Comparison of ENCODE assay signal across 9 cellular contexts in the genomic region with DNA sequence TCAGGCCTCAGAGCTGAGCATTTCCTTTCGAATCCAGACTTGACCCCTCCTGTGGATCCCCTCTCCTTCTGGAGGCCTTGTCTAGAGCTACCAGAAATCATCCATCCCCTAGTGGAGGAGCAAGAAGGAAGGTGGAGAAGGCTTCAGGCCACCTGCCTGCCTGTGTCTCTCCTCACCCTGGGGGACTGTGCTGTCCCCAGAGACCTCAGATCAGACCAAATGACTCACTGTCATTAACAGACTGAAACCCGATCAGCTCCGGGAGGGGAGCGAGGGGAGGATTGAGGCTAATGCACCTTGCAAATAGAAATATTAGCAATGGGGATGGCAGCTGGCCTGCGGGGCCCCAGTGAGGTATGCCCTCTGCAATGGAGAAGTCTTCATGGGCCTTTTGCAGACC. TPM values are rescaled to one million over a fixed set of nuclear protein-coding genes. Genes with fewer than 3 reads are reported as not detected.
DNase-seq lines count a peak whose midpoint lies in the region; ATAC-seq, FAIRE-seq and TF ChIP-seq lines count a peak whose summit lies in the region.
"Had no signal": no experiment of that assay in that cellular context is flagged by ENCODE, and none has a peak within 500 bp of the region (broad histone marks: within the 10 kb centered on the region; RNA-seq: fewer than 3 reads in every experiment).

No MANE protein-coding gene starts in this region.

- intact Hi-C loops in HepG2 (cut with micrococcal nuclease; ENCODE audit: unreplicated experiment), result no loop called here

- H3K79me2 ChIP-seq in Karpas-422 (ENCODE audit: low read length), result no peaks in the 10 kb centered on the region
- no peaks in the 10 kb centered on the region for H3K79me2 ChIP-seq in HepG2 (ENCODE audit: insufficient read depth, low read length)

- peak overlapping the region; percentile 96 for H3K9ac ChIP-seq in Karpas-422 (ENCODE audit: low read length)
- H3K9ac ChIP-seq in HepG2 (ENCODE audit: insufficient read depth, low read depth, low read length), result no peak overlapping the region

- H3K4me1 ChIP-seq in Karpas-422 (ENCODE audit: low read length) (peaks cover 100% of the 10 kb centered on the region), HepG2 (ENCODE audit: insufficient read depth, low read length) (peaks cover 17% of the 10 kb centered on the region)

- no peaks in the 10 kb centered on the region for H3K36me3 Mint-ChIP-seq in nephron (ENCODE audit: low read depth)
- H3K36me3 Mint-ChIP-seq: activated CD8-positive, alpha-beta memory T cell treated with anti-CD3 and anti-CD28 coated beads, Interleukin-2, amount 10 ng/mL, durations not matched to agents 7 days and 5 days had no signal

- H3K4me3 Mint-ChIP-seq in nephron, result peak overlapping the region; percentile 37 to 94 (median 78)
- H3K4me3 Mint-ChIP-seq: activated CD8-positive, alpha-beta memory T cell treated with anti-CD3 and anti-CD28 coated beads, Interleukin-2, amount 10 ng/mL, durations not matched to agents 7 days and 5 days had no signal

- H3K27me3 ChIP-seq in H7 (ENCODE audit: control insufficient read depth, insufficient read depth, low read length) (no peaks in the 10 kb centered on the region), Karpas-422 (ENCODE audit: low read length) (no peaks in the 10 kb centered on the region), HepG2 (ENCODE audit: control insufficient read depth in 1 of 2, insufficient read depth in 2 of 2, low read length in 2 of 2) (peaks cover 2 to 13% of the 10 kb centered on the region in 2 experiments; a peak in 3 of 5 replicates)

- no peaks in the 10 kb centered on the region for H3K9me3 ChIP-seq in Karpas-422 (ENCODE audit: low read length)
- H3K9me3 ChIP-seq in HepG2 (ENCODE audit: low read length), result no peaks in the 10 kb centered on the region

- H3K9me3 Mint-ChIP-seq in nephron, result no peaks in the 10 kb centered on the region

- TF ChIP-seq EP300 in HepG2 (IDR thresholded peaks at IDR 0.05; ENCODE audit: low read depth in 2 of 2, low read length in 2 of 2) (no peak), HepG2 (CRISPR knock-in tag; IDR thresholded peaks at IDR 0.05; ENCODE audit: borderline replicate concordance) (no peak)

- DNase-seq in H7 (peak; percentile 36), Karpas-422 (peak; percentile 98), HT-29 (ENCODE audit: low spot score) (no peak), HepG2 (ENCODE audit: low spot score) (no peak), hepatic stellate cell (ENCODE audit: low spot score) (no peak)
- DNase-seq: activated CD8-positive, alpha-beta memory T cell treated with anti-CD3 and anti-CD28 coated beads, Interleukin-2, amount 10 ng/mL, durations not matched to agents 7 days and 5 days had no signal

- H2AFZ ChIP-seq in Karpas-422 (ENCODE audit: low read length) (no peak overlapping the region), HepG2 (ENCODE audit: low read length) (no peak overlapping the region)

- WGBS in HepG2 (ENCODE audit: low lambda C conversion rate), result 0% methylated on average over 5 of the region's 5 CpGs

- no peak for TF ChIP-seq RAD21 in HepG2 (CRISPR knock-in tag; IDR thresholded peaks at IDR 0.05)

- H3K27me3 Mint-ChIP-seq in nephron (ENCODE audit: low read depth), result peaks cover 11% of the 10 kb centered on the region

- H3K4me3 ChIP-seq in H7 (ENCODE audit: insufficient read depth, low read depth, low read length) (no peak overlapping the region), Karpas-422 (ENCODE audit: low read length) (peak overlapping the region; percentile 75), HepG2 (replicated peaks in 1 of 3; ENCODE audit: insufficient read depth in 1 of 3, low read depth in 2 of 3, low read length in 3 of 3) (no peak overlapping the region)

- POLR2A ChIA-PET in HepG2 (lab: Yijun Ruan, JAX), result no interaction called here

- H3K4me2 ChIP-seq in Karpas-422 (ENCODE audit: low read depth, low read length, poor library complexity, severe bottlenecking) (peak overlapping the region; percentile 89), HepG2 (ENCODE audit: low read depth, low read length) (no peak overlapping the region)

- H3K9me2 ChIP-seq in Karpas-422 (replicated peaks; ENCODE audit: insufficient read depth, low read length), result no peaks in the 10 kb centered on the region

- H3K36me3 ChIP-seq in H7 (replicated peaks; ENCODE audit: control insufficient read depth, insufficient read depth, low read length) (no peaks in the 10 kb centered on the region), Karpas-422 (ENCODE audit: insufficient read depth, low read length) (peaks cover 44% of the 10 kb centered on the region), HepG2 (replicated peaks in 1 of 2; ENCODE audit: control insufficient read depth in 1 of 2, insufficient read depth in 2 of 2, low read length in 2 of 2) (no peaks in the 10 kb centered on the region)

- H4K20me1 ChIP-seq in Karpas-422 (ENCODE audit: insufficient read depth, low read depth, low read length) (peaks cover 10% of the 10 kb centered on the region; the same call in 1 of the 2 replicates), HepG2 (ENCODE audit: insufficient read depth, low read length) (0 out of 2 replicates have a peak, but pooled peaks cover 4% of the 10 kb centered on the region)

- BruUV-seq in HepG2 (replicated peaks; lab: Mats Ljungman, UMichigan), result no TSS peak

- no peak for FAIRE-seq in HepG2 (lab: Jason Lieb, UNC)

- H3K27ac Mint-ChIP-seq in nephron, result peak overlapping the region; percentile 35 to 70 (median 64)
- H3K27ac Mint-ChIP-seq: activated CD8-positive, alpha-beta memory T cell treated with anti-CD3 and anti-CD28 coated beads, Interleukin-2, amount 10 ng/mL, durations not matched to agents 7 days and 5 days had no signal

- no peak for TF ChIP-seq CTCF in nephron (IDR thresholded peaks at IDR 0.05; ENCODE audit: unreplicated experiment in 3 of 3)
- no peak for TF ChIP-seq CTCF in HepG2 (CRISPR knock-in tag; IDR thresholded peaks at IDR 0.05)

- H3K27ac ChIP-seq in Karpas-422 (ENCODE audit: low read length) (peak overlapping the region; percentile 99), HepG2 (ENCODE audit: extremely low read length, insufficient read depth, low read length) (no peak overlapping the region)

- ATAC-seq in GM18867 (IDR thresholded peaks at IDR 0.05; ENCODE audit: unreplicated experiment) (peak; percentile 85), HepG2 (no peak)
- ATAC-seq: activated CD8-positive, alpha-beta memory T cell treated with anti-CD3 and anti-CD28 coated beads, Interleukin-2, amount 10 ng/mL, durations not matched to agents 7 days and 5 days had no signal

- CTCF ChIA-PET in HepG2 (lab: Yijun Ruan, JAX; ENCODE audit: low intra/inter-chr PET ratio, low total read pairs), result no interaction called here

- H3K4me1 Mint-ChIP-seq in nephron, result peaks cover 50% of the 10 kb centered on the region
- H3K4me1 Mint-ChIP-seq: activated CD8-positive, alpha-beta memory T cell treated with anti-CD3 and anti-CD28 coated beads, Interleukin-2, amount 10 ng/mL, durations not matched to agents 7 days and 5 days had no signal

- in situ Hi-C loops in HepG2 (cut with HindIII; ENCODE audit: extremely low pct_ligation_motif_present, low pct_unique_long_range_greater_than_20kb), result loop anchor here (5.0 kb wide), 1 partner anchor 56 kb away; no protein-coding TSS in a partner anchor

- TF ChIP-seq POLR2A in HepG2 (IDR thresholded peaks at IDR 0.05; ENCODE audit: insufficient read depth in 1 of 2, low read depth in 2 of 2, low read length in 2 of 2), result no peak

RNA-seq across cellular contexts. Expression of gene MYBPH, which starts 2.1 kb away (rescaled TPM):
- total RNA-seq in H7 (2014; rRNA removed; shearing (Covaris generic)), result not detected in 2 replicates
- total RNA-seq in Karpas-422 (2014; rRNA removed; shearing (Covaris generic); ENCODE audit: low replicate concordance), result 52.4 and 62.2 TPM in 2 replicates
- not detected in 2 replicates for total RNA-seq in HT-29 (2014; rRNA removed; shearing (Covaris generic))
- total RNA-seq in HepG2 (2016; rRNA removed; fragmentation: Illumina TruSeq; extraction: Trizol), result not detected in 2 replicates
- not detected in 2 replicates for total RNA-seq in HepG2 (2016; cell fraction: cytosol; rRNA removed; fragmentation: Illumina TruSeq; extraction: Trizol; ENCODE audit: low read depth)
- total RNA-seq in HepG2 (2016; cell fraction: insoluble cytoplasmic fraction; rRNA removed; fragmentation: Illumina TruSeq; extraction: Trizol), result not detected in 2 replicates
- not detected in 2 replicates for total RNA-seq in HepG2 (2016; cell fraction: membrane; rRNA removed; fragmentation: Illumina TruSeq; extraction: Trizol)
- not detected in 2 replicates for total RNA-seq in HepG2 (2016; cell fraction: nucleus; rRNA removed; fragmentation: Illumina TruSeq; extraction: Trizol)
- 0.04 TPM in 1 of 2 replicates, not detected in the other for polyA plus RNA-seq in HepG2 (2011; rRNA removed)
- not detected in 2 replicates for polyA plus RNA-seq in HepG2 (2011; cell fraction: cytosol; rRNA removed)
- not detected in 2 replicates for polyA plus RNA-seq in HepG2 (2011; cell fraction: nucleus; rRNA removed)
- polyA plus RNA-seq in HepG2 (2012), result not detected in 2 replicates
- not detected in 2 replicates for polyA plus RNA-seq in HepG2 (2016; cell fraction: cytosol; fragmentation: Illumina TruSeq; extraction: Trizol; ENCODE audit: low read depth)
- polyA plus RNA-seq in HepG2 (2016; cell fraction: insoluble cytoplasmic fraction; fragmentation: Illumina TruSeq; extraction: Trizol; ENCODE audit: low read depth), result not detected in 2 replicates
- not detected in 2 replicates for polyA plus RNA-seq in HepG2 (2016; cell fraction: membrane; fragmentation: Illumina TruSeq; extraction: Trizol; ENCODE audit: low read depth)
- not detected in 2 replicates for polyA plus RNA-seq in HepG2 (2016; cell fraction: nucleus; fragmentation: Illumina TruSeq; extraction: Trizol; ENCODE audit: insufficient read depth, low read depth)
- polyA minus RNA-seq in HepG2 (2011; rRNA and poly(A)+ RNA removed; ENCODE audit: low replicate concordance), result not detected in 2 replicates
- not detected in 2 replicates for polyA minus RNA-seq in HepG2 (2011; cell fraction: cytosol; rRNA and poly(A)+ RNA removed)
- polyA minus RNA-seq in HepG2 (2011; cell fraction: nucleus; rRNA and poly(A)+ RNA removed), result not detected in 2 replicates
- total RNA-seq: activated CD8-positive, alpha-beta memory T cell treated with anti-CD3 and anti-CD28 coated beads, Interleukin-2, amount 10 ng/mL, durations not matched to agents 7 days and 5 days; kidney epithelial cell had no signal

RNA-seq across cellular contexts. Expression of gene CHI3L1, which starts 12.9 kb away (rescaled TPM):
- total RNA-seq in H7 (2014; rRNA removed; shearing (Covaris generic)), result 0.37 and 0.42 TPM in 2 replicates
- total RNA-seq in Karpas-422 (2014; rRNA removed; shearing (Covaris generic); ENCODE audit: low replicate concordance), result 5.4 and 10.1 TPM in 2 replicates
- not detected in 2 replicates for total RNA-seq in HT-29 (2014; rRNA removed; shearing (Covaris generic))
- total RNA-seq in HepG2 (2016; rRNA removed; fragmentation: Illumina TruSeq; extraction: Trizol), result 0.13 TPM in 1 of 2 replicates, not detected in the other
- not detected in 2 replicates for total RNA-seq in HepG2 (2016; cell fraction: cytosol; rRNA removed; fragmentation: Illumina TruSeq; extraction: Trizol; ENCODE audit: low read depth)
- 0.17 TPM in 1 of 2 replicates, not detected in the other for total RNA-seq in HepG2 (2016; cell fraction: insoluble cytoplasmic fraction; rRNA removed; fragmentation: Illumina TruSeq; extraction: Trizol)
- not detected in 2 replicates for total RNA-seq in HepG2 (2016; cell fraction: membrane; rRNA removed; fragmentation: Illumina TruSeq; extraction: Trizol)
- not detected in 2 replicates for total RNA-seq in HepG2 (2016; cell fraction: nucleus; rRNA removed; fragmentation: Illumina TruSeq; extraction: Trizol)
- 0.09 and 0.17 TPM in 2 replicates for polyA plus RNA-seq in HepG2 (2011; rRNA removed)
- 0.13 TPM in 2 replicates for polyA plus RNA-seq in HepG2 (2011; cell fraction: cytosol; rRNA removed)
- polyA plus RNA-seq in HepG2 (2011; cell fraction: nucleus; rRNA removed), result 0.12 and 0.35 TPM in 2 replicates
- not detected in 2 replicates for polyA plus RNA-seq in HepG2 (2012)
- not detected in 2 replicates for polyA plus RNA-seq in HepG2 (2016; cell fraction: cytosol; fragmentation: Illumina TruSeq; extraction: Trizol; ENCODE audit: low read depth)
- not detected in 2 replicates for polyA plus RNA-seq in HepG2 (2016; cell fraction: insoluble cytoplasmic fraction; fragmentation: Illumina TruSeq; extraction: Trizol; ENCODE audit: low read depth)
- polyA plus RNA-seq in HepG2 (2016; cell fraction: membrane; fragmentation: Illumina TruSeq; extraction: Trizol; ENCODE audit: low read depth), result not detected in 2 replicates
- polyA plus RNA-seq in HepG2 (2016; cell fraction: nucleus; fragmentation: Illumina TruSeq; extraction: Trizol; ENCODE audit: insufficient read depth, low read depth), result 0.41 TPM in 1 of 2 replicates, not detected in the other
- not detected in 2 replicates for polyA minus RNA-seq in HepG2 (2011; rRNA and poly(A)+ RNA removed; ENCODE audit: low replicate concordance)
- not detected in 2 replicates for polyA minus RNA-seq in HepG2 (2011; cell fraction: cytosol; rRNA and poly(A)+ RNA removed)
- not detected in 2 replicates for polyA minus RNA-seq in HepG2 (2011; cell fraction: nucleus; rRNA and poly(A)+ RNA removed)
- total RNA-seq: activated CD8-positive, alpha-beta memory T cell treated with anti-CD3 and anti-CD28 coated beads, Interleukin-2, amount 10 ng/mL, durations not matched to agents 7 days and 5 days had no signal

RNA-seq across cellular contexts. Expression of gene ADORA1, which starts 46.0 kb away (rescaled TPM):
- 3.5 and 5.7 TPM in 2 replicates for total RNA-seq in H7 (2014; rRNA removed; shearing (Covaris generic))
- not detected in 2 replicates for total RNA-seq in Karpas-422 (2014; rRNA removed; shearing (Covaris generic); ENCODE audit: low replicate concordance)
- 0.89 TPM in 1 of 2 replicates, not detected in the other for total RNA-seq in HT-29 (2014; rRNA removed; shearing (Covaris generic))
- total RNA-seq in HepG2 (2016; rRNA removed; fragmentation: Illumina TruSeq; extraction: Trizol), result 0.08 and 0.11 TPM in 2 replicates
- total RNA-seq in HepG2 (2016; cell fraction: cytosol; rRNA removed; fragmentation: Illumina TruSeq; extraction: Trizol; ENCODE audit: low read depth), result not detected in 2 replicates
- total RNA-seq in HepG2 (2016; cell fraction: insoluble cytoplasmic fraction; rRNA removed; fragmentation: Illumina TruSeq; extraction: Trizol), result 0.15 TPM in 1 of 2 replicates, not detected in the other
- total RNA-seq in HepG2 (2016; cell fraction: membrane; rRNA removed; fragmentation: Illumina TruSeq; extraction: Trizol), result 0.10 TPM in 1 of 2 replicates, not detected in the other
- 0.22 TPM in 1 of 2 replicates, not detected in the other for total RNA-seq in HepG2 (2016; cell fraction: nucleus; rRNA removed; fragmentation: Illumina TruSeq; extraction: Trizol)
- polyA plus RNA-seq in HepG2 (2011; rRNA removed), result not detected in 2 replicates
- not detected in 2 replicates for polyA plus RNA-seq in HepG2 (2011; cell fraction: cytosol; rRNA removed)
- polyA plus RNA-seq in HepG2 (2011; cell fraction: nucleus; rRNA removed), result not detected in 2 replicates
- polyA plus RNA-seq in HepG2 (2012), result not detected in 2 replicates
- polyA plus RNA-seq in HepG2 (2016; cell fraction: cytosol; fragmentation: Illumina TruSeq; extraction: Trizol; ENCODE audit: low read depth), result not detected in 2 replicates
- 0.11 TPM in 1 of 2 replicates, not detected in the other for polyA plus RNA-seq in HepG2 (2016; cell fraction: insoluble cytoplasmic fraction; fragmentation: Illumina TruSeq; extraction: Trizol; ENCODE audit: low read depth)
- polyA plus RNA-seq in HepG2 (2016; cell fraction: membrane; fragmentation: Illumina TruSeq; extraction: Trizol; ENCODE audit: low read depth), result not detected in 2 replicates
- polyA plus RNA-seq in HepG2 (2016; cell fraction: nucleus; fragmentation: Illumina TruSeq; extraction: Trizol; ENCODE audit: insufficient read depth, low read depth), result 0.17 TPM in 1 of 2 replicates, not detected in the other
- 0.72 TPM in 1 of 2 replicates, not detected in the other for polyA minus RNA-seq in HepG2 (2011; rRNA and poly(A)+ RNA removed; ENCODE audit: low replicate concordance)
- polyA minus RNA-seq in HepG2 (2011; cell fraction: cytosol; rRNA and poly(A)+ RNA removed), result not detected in 2 replicates
- polyA minus RNA-seq in HepG2 (2011; cell fraction: nucleus; rRNA and poly(A)+ RNA removed), result not detected in 2 replicates
- total RNA-seq: activated CD8-positive, alpha-beta memory T cell treated with anti-CD3 and anti-CD28 coated beads, Interleukin-2, amount 10 ng/mL, durations not matched to agents 7 days and 5 days had no signal

RNA-seq across cellular contexts. Expression of gene CHIT1, which starts 55.9 kb away (rescaled TPM):
- total RNA-seq in H7 (2014; rRNA removed; shearing (Covaris generic)), result not detected in 2 replicates
- 0.89 and 15.2 TPM in 2 replicates for total RNA-seq in Karpas-422 (2014; rRNA removed; shearing (Covaris generic); ENCODE audit: low replicate concordance)
- total RNA-seq in HT-29 (2014; rRNA removed; shearing (Covaris generic)), result not detected in 2 replicates
- not detected in 2 replicates for total RNA-seq in HepG2 (2016; rRNA removed; fragmentation: Illumina TruSeq; extraction: Trizol)
- total RNA-seq in HepG2 (2016; cell fraction: cytosol; rRNA removed; fragmentation: Illumina TruSeq; extraction: Trizol; ENCODE audit: low read depth), result not detected in 2 replicates
- not detected in 2 replicates for total RNA-seq in HepG2 (2016; cell fraction: insoluble cytoplasmic fraction; rRNA removed; fragmentation: Illumina TruSeq; extraction: Trizol)
- total RNA-seq in HepG2 (2016; cell fraction: membrane; rRNA removed; fragmentation: Illumina TruSeq; extraction: Trizol), result not detected in 2 replicates
- not detected in 2 replicates for total RNA-seq in HepG2 (2016; cell fraction: nucleus; rRNA removed; fragmentation: Illumina TruSeq; extraction: Trizol)
- polyA plus RNA-seq in HepG2 (2011; rRNA removed), result not detected in 2 replicates
- not detected in 2 replicates for polyA plus RNA-seq in HepG2 (2011; cell fraction: cytosol; rRNA removed)
- not detected in 2 replicates for polyA plus RNA-seq in HepG2 (2011; cell fraction: nucleus; rRNA removed)
- polyA plus RNA-seq in HepG2 (2012), result not detected in 2 replicates
- not detected in 2 replicates for polyA plus RNA-seq in HepG2 (2016; cell fraction: cytosol; fragmentation: Illumina TruSeq; extraction: Trizol; ENCODE audit: low read depth)
- not detected in 2 replicates for polyA plus RNA-seq in HepG2 (2016; cell fraction: insoluble cytoplasmic fraction; fragmentation: Illumina TruSeq; extraction: Trizol; ENCODE audit: low read depth)
- not detected in 2 replicates for polyA plus RNA-seq in HepG2 (2016; cell fraction: membrane; fragmentation: Illumina TruSeq; extraction: Trizol; ENCODE audit: low read depth)
- polyA plus RNA-seq in HepG2 (2016; cell fraction: nucleus; fragmentation: Illumina TruSeq; extraction: Trizol; ENCODE audit: insufficient read depth, low read depth), result not detected in 2 replicates
- 0.16 TPM in 1 of 2 replicates, not detected in the other for polyA minus RNA-seq in HepG2 (2011; rRNA and poly(A)+ RNA removed; ENCODE audit: low replicate concordance)
- not detected in 2 replicates for polyA minus RNA-seq in HepG2 (2011; cell fraction: cytosol; rRNA and poly(A)+ RNA removed)
- not detected in 2 replicates for polyA minus RNA-seq in HepG2 (2011; cell fraction: nucleus; rRNA and poly(A)+ RNA removed)
- total RNA-seq: kidney epithelial cell had no signal

Comparison
In these comparisons a context has a peak if more than half of its experiments do, and no peak if none do; other contexts are left out.
1. DNase-seq: peak in H7 (single experiment) and Karpas-422 (single experiment); none in HT-29 (single experiment), HepG2 (single experiment) and hepatic stellate cell (single experiment).
2. RNA of gene MYBPH, which starts 2.1 kb away (total RNA-seq): 52.4 to 62.2 TPM in Karpas-422; not detected in H7, not detected in HT-29 and not detected in HepG2; every median in the first group is over 10 times any median in the second.